8 cellular contexts compared by ENCODE assay signal in genomic region chr17:2042355-2042929, GRCh38. TPM values are rescaled to one million over a fixed set of nuclear protein-coding genes. Genes with fewer than 3 reads are reported as not detected.
A peak's percentile ranks its signal among the peaks of the same experiment; 100 is the strongest.
DNase-seq lines count a peak whose midpoint lies in the region; ATAC-seq and TF ChIP-seq lines count a peak whose summit lies in the region.

No MANE protein-coding gene starts in this region.

- TF ChIP-seq CTCF in DOHH2 (IDR thresholded peaks at IDR 0.05; ENCODE audit: low read depth, low read length, poor library complexity, severe bottlenecking) (no peak), brain microvascular endothelial cell (IDR thresholded peaks at IDR 0.05; ENCODE audit: low read depth, low read length, missing control alignments) (peak; percentile 67), testis (IDR thresholded peaks at IDR 0.05) (no peak)

- H3K27ac ChIP-seq in DOHH2 (ENCODE audit: low read depth, low read length) (peak overlapping the region; percentile 41), brain microvascular endothelial cell (peak overlapping the region; percentile 88), testis (peak overlapping the region; percentile 78 to 92)

- H3K9me3 ChIP-seq in DOHH2 (ENCODE audit: control insufficient read depth, insufficient read depth, low read length) (no peaks in the 10 kb centered on the region), testis (no peaks in the 10 kb centered on the region)

- DNase-seq in NCI-H146 treated with DMSO at 0.1 percent for 48 hours (lab: John Stamatoyannopoulos, UW; ENCODE audit: unreplicated experiment) (peak; percentile 39), brain microvascular endothelial cell (no peak), left lobe of liver (ENCODE audit: low spot score) (peak; percentile 45), testis (no peak), Ammon's horn (ENCODE audit: low spot score) (no peak), COR-L47 (lab: John Stamatoyannopoulos, UW) (no peak)

- H3K79me2 ChIP-seq in DOHH2 (ENCODE audit: control insufficient read depth, low read length) = peaks cover 18% of the 10 kb centered on the region

- H3K36me3 ChIP-seq in DOHH2 (ENCODE audit: control insufficient read depth, low read length) (peaks cover 29% of the 10 kb centered on the region), brain microvascular endothelial cell (replicated peaks) (peaks cover 10% of the 10 kb centered on the region), testis (ENCODE audit: low read depth, missing control alignments) (no peaks in the 10 kb centered on the region)

- no peaks in the 10 kb centered on the region for H3K9me2 ChIP-seq in DOHH2 (replicated peaks; ENCODE audit: control insufficient read depth, low read length)

- H4K20me1 ChIP-seq in DOHH2 (ENCODE audit: control insufficient read depth, insufficient read depth, low read depth, low read length) = peaks cover 3% of the 10 kb centered on the region; the same call in 1 of the 2 replicates

- H3K4me3 ChIP-seq in DOHH2 (ENCODE audit: low read length) = peak overlapping the region; percentile 84
- peak overlapping the region; percentile 85 for H3K4me3 ChIP-seq in brain microvascular endothelial cell (ENCODE audit: low read depth, low read length)
- peak overlapping the region; percentile 69 to 78 for H3K4me3 ChIP-seq in testis

- no peaks in the 10 kb centered on the region; the same call in 1 of the 2 replicates for H3F3A ChIP-seq in DOHH2 (ENCODE audit: control insufficient read depth, insufficient read depth)

- no peak for TF ChIP-seq POLR2A in testis (IDR thresholded peaks at IDR 0.05)

- 9 to 12% methylated on average over 21 of the region's 21 CpGs for WGBS in testis, 2 donors

- intact Hi-C loops in testis (cut with DNase I; ENCODE audit: low total_unique reads) = no loop called here

- peaks cover 18% of the 10 kb centered on the region for H3K4me1 ChIP-seq in DOHH2 (ENCODE audit: control insufficient read depth, low read length)
- peaks cover 14% of the 10 kb centered on the region for H3K4me1 ChIP-seq in testis

- no peaks in the 10 kb centered on the region for H3K27me3 ChIP-seq in DOHH2 (ENCODE audit: control insufficient read depth, low read length)
- no peaks in the 10 kb centered on the region for H3K27me3 ChIP-seq in brain microvascular endothelial cell (replicated peaks)
- H3K27me3 ChIP-seq in testis = no peaks in the 10 kb centered on the region

- in situ Hi-C loops in brain microvascular endothelial cell (cut with HindIII; ENCODE audit: low pct_ligation_motif_present, low sequenced_read_pairs) = no loop called here

- H3K4me2 ChIP-seq in DOHH2 (ENCODE audit: low read length) = peak overlapping the region; percentile 90

- ATAC-seq in left lobe of liver (no peak), HG02588 (IDR thresholded peaks at IDR 0.05; ENCODE audit: unreplicated experiment) (no peak)

RNA-seq across cellular contexts. Expression of gene OVCA2, which starts 0.6 kb away (rescaled TPM):
- 15.3 TPM for total RNA-seq in left lobe of liver
- 10 to 100 TPM; 46.3 to 55.1 TPM for total RNA-seq in testis
- polyA plus RNA-seq in testis (ENCODE audit: insufficient read depth, low read depth, low replicate concordance) = 46.3 TPM

RNA-seq across cellular contexts. Expression of gene HIC1, which starts 12.5 kb away (rescaled TPM):
- total RNA-seq in left lobe of liver (9.9 TPM), testis (10 to 100 TPM; 36.1 to 38.4 TPM)
- 8.7 TPM for polyA plus RNA-seq in testis (ENCODE audit: insufficient read depth, low read depth, low replicate concordance)

RNA-seq across cellular contexts. Expression of gene DPH1, which starts 12.5 kb away (rescaled TPM):
- total RNA-seq in left lobe of liver = 38.8 TPM
- total RNA-seq in testis = 10 to 100 TPM; 91.9 to 93.3 TPM
- polyA plus RNA-seq in testis (ENCODE audit: insufficient read depth, low read depth, low replicate concordance) = 32.6 TPM

RNA-seq across cellular contexts. Expression of gene RTN4RL1, which starts 17.3 kb away (rescaled TPM):
- total RNA-seq in left lobe of liver (1.8 TPM), testis (1 to 10 TPM; 1.7 to 1.8 TPM)
- 1.8 TPM for polyA plus RNA-seq in testis (ENCODE audit: insufficient read depth, low read depth, low replicate concordance)

Comparison
In these comparisons a context has a peak if more than half of its experiments do, and no peak if none do; other contexts are left out.
1. DNase-seq: peak in NCI-H146 treated with DMSO at 0.1 percent for 48 hours (single experiment) and left lobe of liver (single experiment); none in brain microvascular endothelial cell (single experiment), testis (single experiment), Ammon's horn (single experiment) and COR-L47 (single experiment).
2. Peak in every context shown above with its lines, with median percentiles within 50 percentile points of each other: H3K27ac ChIP-seq and H3K4me3 ChIP-seq.